8 cellular contexts compared by ENCODE assay signal in genomic region chr21:28992526-28993292, GRCh38. TPM values are rescaled to one million over a fixed set of nuclear protein-coding genes. Genes with fewer than 3 reads are reported as not detected.
DNase-seq lines count a peak whose midpoint lies in the region; ATAC-seq and TF ChIP-seq lines count a peak whose summit lies in the region.

TSS of gene LTN1 (minus strand) at chr21:28992877. CDS start at chr21:28992805, 72 bp downstream.

- H3K4me1 Mint-ChIP-seq in activated CD4-positive, alpha-beta memory T cell treated with anti-CD3 and anti-CD28 coated beads for 36 hours (ENCODE audit: low read depth) = peaks cover 48% of the 10 kb centered on the region

- no peaks in the 10 kb centered on the region for H3K9me3 Mint-ChIP-seq in activated CD4-positive, alpha-beta memory T cell treated with anti-CD3 and anti-CD28 coated beads for 36 hours

- TF ChIP-seq CTCF in lower leg skin (IDR thresholded peaks at IDR 0.05) = no peak

- H3K27ac Mint-ChIP-seq in activated CD4-positive, alpha-beta memory T cell treated with anti-CD3 and anti-CD28 coated beads for 36 hours = peak within 1 kb of the TSS; percentile 95

- no peaks in the 10 kb centered on the region for H3K27me3 Mint-ChIP-seq in activated CD4-positive, alpha-beta memory T cell treated with anti-CD3 and anti-CD28 coated beads for 36 hours

- intact Hi-C loops in activated CD4-positive, alpha-beta memory T cell treated with anti-CD3 and anti-CD28 coated beads for 36 hours (cut with micrococcal nuclease) = loop anchor here (1.0 to 5.0 kb wide), 7 partner anchors 10 to 306 kb away; partner anchors contain the start of genes BACH1, CCT8 and USP16
- intact Hi-C loops in lower leg skin (cut with DNase I; ENCODE audit: low total_unique reads) = no loop called here

- POLR2A ChIA-PET in activated CD4-positive, alpha-beta memory T cell treated with anti-CD3 and anti-CD28 coated beads for 36 hours (lab: Charles Lee) = interaction anchor here (0.9 to 3.4 kb wide), 8 partner anchors 10 to 160 kb away, joined by 3 to 62 read pairs (median 8); partner anchors contain the start of genes CCT8, RWDD2B and USP16

- ATAC-seq in GM19438 (IDR thresholded peaks at IDR 0.05; ENCODE audit: low read depth, unreplicated experiment) (peak; percentile 97), HG03575 (IDR thresholded peaks at IDR 0.05; ENCODE audit: extremely low read depth, insufficient number of reproducible peaks, low FRiP score, unreplicated experiment) (peak; percentile 92)

- peak within 1 kb of the TSS; percentile 91 for H3K4me3 ChIP-seq in lower leg skin (ENCODE audit: low read depth, poor library complexity, severe bottlenecking)

- peak within 1 kb of the TSS; percentile 93 for H3K4me3 Mint-ChIP-seq in activated CD4-positive, alpha-beta memory T cell treated with anti-CD3 and anti-CD28 coated beads for 36 hours

- DNase-seq in CD1c-positive myeloid dendritic cell (ENCODE audit: extremely low spot score) (peak; percentile 99), NCI-H82 treated with DMSO at 0.1 percent for 48 hours (lab: John Stamatoyannopoulos, UW; ENCODE audit: unreplicated experiment) (peak; percentile 94), ecto neural progenitor cell (ENCODE audit: low spot score) (peak; percentile 99), lower leg skin (ENCODE audit: low spot score in 2 of 2) (peak; percentile 99 to 100)
- peak; percentile 100 for DNase-seq in activated CD4-positive, alpha-beta memory T cell treated with anti-CD3 and anti-CD28 coated beads for 36 hours
- DNase-seq in stimulated activated CD4-positive, alpha-beta T cell treated with anti-CD3 and anti-CD28 coated beads, Interleukin-4, amount 100 ng/mL, for 48 hours (ENCODE audit: low read depth in 2 of 2) = peak; percentile 97 to 99

- TF ChIP-seq POLR2A in lower leg skin (IDR thresholded peaks at IDR 0.05) = peak in 1 of 2 donors; percentile 20

- CTCF ChIA-PET in activated CD4-positive, alpha-beta memory T cell treated with anti-CD3 and anti-CD28 coated beads for 36 hours (lab: Charles Lee) = interaction anchor here (0.6 to 2.4 kb wide), 4 partner anchors 10 to 81 kb away, joined by 3 to 10 read pairs (median 4); partner anchors contain the start of gene USP16

- peaks cover 9% of the 10 kb centered on the region for H3K36me3 Mint-ChIP-seq in activated CD4-positive, alpha-beta memory T cell treated with anti-CD3 and anti-CD28 coated beads for 36 hours

- 1% methylated on average over 43 of the region's 43 CpGs for WGBS in lower leg skin, 2 donors

RNA-seq across cellular contexts. Expression of gene LTN1, which starts in this region (rescaled TPM):
- 10 to 100 TPM; 26.7 to 29.1 TPM for total RNA-seq in activated CD4-positive, alpha-beta memory T cell treated with anti-CD3 and anti-CD28 coated beads for 36 hours
- 10 to 100 TPM; 19.0 to 21.4 (median 20.9) TPM for total RNA-seq in lower leg skin

Comparison
In these comparisons a context has a peak if more than half of its experiments do, and no peak if none do; other contexts are left out.
1. Peak in every context shown above with its lines: DNase-seq, ATAC-seq and H3K4me3 ChIP-seq.